Comparison of ENCODE assay signal across 1 cellular context in genomic region chr6:135498178-135498841, GRCh38.
TF ChIP-seq lines count a peak whose summit lies in the region.

No MANE protein-coding gene starts in this region.

TF ChIP-seq in HepG2, 621 proteins besides CTCF, POLR2A, EP300 and RAD21 (continued from another document and continues in another):
- TF ChIP-seq ZKSCAN8 (CRISPR knock-in tag; IDR thresholded peaks at IDR 0.05; ENCODE audit: borderline replicate concordance): 0 out of 2 replicates have a peak, but pooled peaks have one; percentile 1
- no peak for TF ChIP-seq ZNF710 (CRISPR knock-in tag; IDR thresholded peaks at IDR 0.05; ENCODE audit: borderline replicate concordance)
- no peak for TF ChIP-seq SRSF9 (IDR thresholded peaks at IDR 0.05; ENCODE audit: borderline replicate concordance, insufficient read depth, low read depth, low read length, poor library complexity, severe bottlenecking)
- no peak for TF ChIP-seq IKZF4 (CRISPR knock-in tag; IDR thresholded peaks at IDR 0.05; ENCODE audit: borderline replicate concordance, low read depth, not compliant biosample characterization)
- no peak for TF ChIP-seq MXD4 (CRISPR knock-in tag; IDR thresholded peaks at IDR 0.05)
- no peak for TF ChIP-seq TARDBP (CRISPR knock-in tag; IDR thresholded peaks at IDR 0.05)
- peak; percentile 62; the same call in 1 of the 2 replicates for TF ChIP-seq NFKBIZ (CRISPR knock-in tag; IDR thresholded peaks at IDR 0.05)
- TF ChIP-seq IRF9 (CRISPR knock-in tag; IDR thresholded peaks at IDR 0.05; ENCODE audit: borderline replicate concordance): no peak
- TF ChIP-seq SRF (IDR thresholded peaks at IDR 0.05; ENCODE audit: low read depth, low read length): no peak
- no peak for TF ChIP-seq TOE1 (CRISPR knock-in tag; IDR thresholded peaks at IDR 0.05)
- no peak for TF ChIP-seq RAD51 (IDR thresholded peaks at IDR 0.05; ENCODE audit: borderline replicate concordance)
- TF ChIP-seq RFXAP (CRISPR knock-in tag; IDR thresholded peaks at IDR 0.05; ENCODE audit: borderline replicate concordance): no peak
- TF ChIP-seq MLXIP (CRISPR knock-in tag; IDR thresholded peaks at IDR 0.05; ENCODE audit: borderline replicate concordance): no peak
- TF ChIP-seq DZIP1 (CRISPR knock-in tag; IDR thresholded peaks at IDR 0.05): no peak
- TF ChIP-seq KDM5A (IDR thresholded peaks at IDR 0.05; ENCODE audit: borderline replicate concordance, low read length): no peak; the same call in 1 of the 2 replicates
- TF ChIP-seq TAF1 (CRISPR knock-in tag; IDR thresholded peaks at IDR 0.05): peak; percentile 46; the same call in 1 of the 2 replicates
- TF ChIP-seq SAFB2 (CRISPR knock-in tag; IDR thresholded peaks at IDR 0.05; ENCODE audit: borderline replicate concordance, low read depth): no peak
- TF ChIP-seq NR2F1 (CRISPR knock-in tag; IDR thresholded peaks at IDR 0.05): no peak
- no peak for TF ChIP-seq MAFF (IDR thresholded peaks at IDR 0.05; ENCODE audit: low read depth, low read length)
- TF ChIP-seq ZMAT3 (CRISPR knock-in tag; conservative IDR thresholded peaks at IDR 0.05): no peak
- TF ChIP-seq ELF3 (CRISPR knock-in tag; IDR thresholded peaks at IDR 0.05): no peak
- no peak for TF ChIP-seq PLRG1 (conservative IDR thresholded peaks at IDR 0.05)
- peak; percentile 81 for TF ChIP-seq CEBPB (IDR thresholded peaks at IDR 0.05; ENCODE audit: borderline replicate concordance, low read depth, low read length)
- TF ChIP-seq DR1 (CRISPR knock-in tag; IDR thresholded peaks at IDR 0.05): no peak
- TF ChIP-seq MTF2 (CRISPR knock-in tag; IDR thresholded peaks at IDR 0.05; ENCODE audit: borderline replicate concordance): no peak
- no peak for TF ChIP-seq ZNF558 (CRISPR knock-in tag; IDR thresholded peaks at IDR 0.05; ENCODE audit: borderline replicate concordance)
- no peak for TF ChIP-seq TIGD3 (CRISPR knock-in tag; IDR thresholded peaks at IDR 0.05; ENCODE audit: borderline replicate concordance)
- TF ChIP-seq PHF20 (CRISPR knock-in tag; IDR thresholded peaks at IDR 0.05): no peak
- no peak for TF ChIP-seq ZNF230 (CRISPR knock-in tag; IDR thresholded peaks at IDR 0.05)
- no peak for TF ChIP-seq JUN (CRISPR knock-in tag; IDR thresholded peaks at IDR 0.05)
- TF ChIP-seq KAT7 (CRISPR knock-in tag; IDR thresholded peaks at IDR 0.05; ENCODE audit: borderline replicate concordance): no peak
- TF ChIP-seq ZNF282 (IDR thresholded peaks at IDR 0.05; ENCODE audit: partially characterized antibody): no peak
- no peak for TF ChIP-seq ZBTB2 (CRISPR knock-in tag; IDR thresholded peaks at IDR 0.05; ENCODE audit: low read depth)
- no peak for TF ChIP-seq ZNF790 (CRISPR knock-in tag; IDR thresholded peaks at IDR 0.05; ENCODE audit: borderline replicate concordance)
- 0 out of 2 replicates have a peak, but pooled peaks have one; percentile 8 for TF ChIP-seq ZNF746 (CRISPR knock-in tag; IDR thresholded peaks at IDR 0.05)
- no peak for TF ChIP-seq BORCS8-MEF2B (CRISPR knock-in tag; IDR thresholded peaks at IDR 0.05)
- TF ChIP-seq ZNF17 (CRISPR knock-in tag; IDR thresholded peaks at IDR 0.05): no peak
- no peak for TF ChIP-seq TBX3 (IDR thresholded peaks at IDR 0.05; ENCODE audit: borderline replicate concordance)
- no peak for TF ChIP-seq E2F5 (CRISPR knock-in tag; conservative IDR thresholded peaks at IDR 0.05)
- no peak for TF ChIP-seq SATB2 (CRISPR knock-in tag; IDR thresholded peaks at IDR 0.05)
- no peak; the same call in 1 of the 2 replicates for TF ChIP-seq PHF8 (CRISPR knock-in tag; IDR thresholded peaks at IDR 0.05)
- TF ChIP-seq TRIM24 (CRISPR knock-in tag; IDR thresholded peaks at IDR 0.05): no peak
- TF ChIP-seq RARA (CRISPR knock-in tag; IDR thresholded peaks at IDR 0.05): no peak
- no peak for TF ChIP-seq MTERF4 (CRISPR knock-in tag; IDR thresholded peaks at IDR 0.05)
- no peak for TF ChIP-seq RNF219 (CRISPR knock-in tag; IDR thresholded peaks at IDR 0.05)
- no peak for TF ChIP-seq ZSCAN29 (CRISPR knock-in tag; conservative IDR thresholded peaks at IDR 0.05)
- peak; percentile 59 for TF ChIP-seq ASH2L (IDR thresholded peaks at IDR 0.05; ENCODE audit: insufficient read length, low read depth, low read length)
- no peak for TF ChIP-seq MZF1 (CRISPR knock-in tag; IDR thresholded peaks at IDR 0.05; ENCODE audit: borderline replicate concordance)
- TF ChIP-seq CHD2 (IDR thresholded peaks at IDR 0.05; ENCODE audit: low read depth, low read length): no peak
- no peak for TF ChIP-seq ZFP1 (CRISPR knock-in tag; IDR thresholded peaks at IDR 0.05)
- TF ChIP-seq BCL3 (CRISPR knock-in tag; IDR thresholded peaks at IDR 0.05): no peak
- no peak for TF ChIP-seq ZNF20 (CRISPR knock-in tag; IDR thresholded peaks at IDR 0.05)
- no peak for TF ChIP-seq SPEN (CRISPR knock-in tag; IDR thresholded peaks at IDR 0.05; ENCODE audit: low read depth)
- no peak for TF ChIP-seq SYNCRIP (IDR thresholded peaks at IDR 0.05; ENCODE audit: insufficient read depth, low read depth, low read length)
